ENCODE assay signal across 12 cellular contexts in genomic region chr14:72608391-72609204, GRCh38.
DNase-seq lines count a peak whose midpoint lies in the region; ATAC-seq, FAIRE-seq and TF ChIP-seq lines count a peak whose summit lies in the region.
"Had no signal": no experiment of that assay in that cellular context is flagged by ENCODE, and none has a peak within 500 bp of the region (broad histone marks: within the 10 kb centered on the region; RNA-seq: fewer than 3 reads in every experiment).

No MANE protein-coding gene starts in this region.

- H3K4me2 ChIP-seq in GM23338, result no peak overlapping the region
- H3K4me2 ChIP-seq in fibroblast of lung (ENCODE audit: extremely low read depth, insufficient read depth, low read length), result peak overlapping the region; percentile 68

- H3K9me3 Mint-ChIP-seq in GM23338, result no peaks in the 10 kb centered on the region

- H4K20me1 ChIP-seq in GM23338 (replicated peaks; ENCODE audit: insufficient read depth) (no peaks in the 10 kb centered on the region), fibroblast of lung (ENCODE audit: control insufficient read depth, extremely low read depth, insufficient read depth, low read length) (no peaks in the 10 kb centered on the region)

- peaks cover 10% of the 10 kb centered on the region; the same call in 1 of the 2 replicates for H3K9me2 ChIP-seq in GM23338 (ENCODE audit: insufficient read depth)

- no peak for DNase-seq in GM23338 (ENCODE audit: low spot score)
- peak; percentile 88 for DNase-seq in T1000 (lab: John Stamatoyannopoulos, UW)
- peak; percentile 91 to 97 for DNase-seq in fibroblast of lung (ENCODE audit: low read depth in 2 of 2)
- no peak for DNase-seq in gastrocnemius medialis
- DNase-seq in T-helper 2 cell, result no peak
- no peak for DNase-seq in tibial artery
- DNase-seq in small intestine, result no peak
- DNase-seq: left ventricle myocardium inferior; NCI-H2081; stimulated activated CD4-positive, alpha-beta T cell treated with anti-CD3 and anti-CD28 coated beads, Interleukin-1b, Interleukin-23, amount 100 ng/mL, for 48 hours had no signal

- H3K79me2 ChIP-seq in GM23338 (replicated peaks; ENCODE audit: insufficient read depth) (no peaks in the 10 kb centered on the region), fibroblast of lung (ENCODE audit: control insufficient read depth, insufficient read depth, low read length) (no peaks in the 10 kb centered on the region)

- peaks cover 3% of the 10 kb centered on the region for H3K27me3 Mint-ChIP-seq in GM23338 (ENCODE audit: insufficient read depth, low read depth, poor library complexity)
- H3K27me3 Mint-ChIP-seq: brain had no signal

- H3K4me3 ChIP-seq in GM23338 (no peak overlapping the region), fibroblast of lung (replicated peaks in 1 of 4; ENCODE audit: control extremely low read depth in 1 of 4, insufficient read depth in 1 of 4, low read depth in 3 of 4, low read length in 4 of 4) (no peak overlapping the region), gastrocnemius medialis (no peak overlapping the region), tibial artery (no peak overlapping the region), small intestine (ENCODE audit: low read depth in 1 of 2, low read length in 2 of 2) (no peak overlapping the region)
- H3K4me3 ChIP-seq: left ventricle myocardium inferior had no signal

- in situ Hi-C loops in gastrocnemius medialis (cut with MboI; ENCODE audit: low sequenced_read_pairs in 4 of 4), result no loop called here

- 0 out of 2 replicates have a peak overlapping the region, but pooled peaks have one; percentile 18 for H2AFZ ChIP-seq in GM23338
- H2AFZ ChIP-seq in fibroblast of lung (ENCODE audit: low read length), result no peak overlapping the region

- 70 to 73% (median 73%) methylated on average over 8 of the region's 8 CpGs for WGBS in small intestine, 3 donors

- TF ChIP-seq CTCF in GM23338 (conservative IDR thresholded peaks at IDR 0.05; ENCODE audit: low read depth in 2 of 2), result no peak
- TF ChIP-seq CTCF in fibroblast of lung (conservative IDR thresholded peaks at IDR 0.05 in 1 of 2, IDR thresholded peaks at IDR 0.05 in 1 of 2; ENCODE audit: low read depth in 1 of 2, low read length in 2 of 2), result peak in 1 of 2 donors; percentile 8
- TF ChIP-seq CTCF in gastrocnemius medialis (IDR thresholded peaks at IDR 0.05 in 4 of 5, conservative IDR thresholded peaks at IDR 0.05 in 1 of 5), result no peak
- no peak for TF ChIP-seq CTCF in tibial artery (IDR thresholded peaks at IDR 0.05)

- no peak for TF ChIP-seq POLR2A in gastrocnemius medialis (IDR thresholded peaks at IDR 0.05)

- H3F3A ChIP-seq in GM23338 (replicated peaks; ENCODE audit: low read depth), result no peaks in the 10 kb centered on the region

- no peaks in the 10 kb centered on the region for H3K36me3 Mint-ChIP-seq in GM23338 (ENCODE audit: low read depth)
- H3K36me3 Mint-ChIP-seq: brain had no signal

- intact Hi-C loops in gastrocnemius medialis (cut with DNase I; ENCODE audit: low total_unique reads), result no loop called here
- intact Hi-C loops in tibial artery (cut with DNase I; ENCODE audit: low total_unique reads), result no loop called here

- H3K27me3 ChIP-seq in GM23338 (ENCODE audit: insufficient read depth), result no peaks in the 10 kb centered on the region
- H3K27me3 ChIP-seq in fibroblast of lung (ENCODE audit: control insufficient read depth, insufficient read depth, low read length), result no peaks in the 10 kb centered on the region
- H3K27me3 ChIP-seq in gastrocnemius medialis, result no peaks in the 10 kb centered on the region
- no peaks in the 10 kb centered on the region for H3K27me3 ChIP-seq in tibial artery
- no peaks in the 10 kb centered on the region for H3K27me3 ChIP-seq in small intestine (ENCODE audit: control insufficient read depth in 2 of 2, insufficient read depth in 2 of 2, low read length in 2 of 2)

- no peak for FAIRE-seq in small intestine (lab: Jason Lieb, UNC)

- H3K4me3 Mint-ChIP-seq in GM23338, result no peak overlapping the region
- H3K4me3 Mint-ChIP-seq: brain had no signal

- no peak overlapping the region; the same call in 1 of the 2 replicates for H3K27ac Mint-ChIP-seq in GM23338

- H3K4me1 ChIP-seq in GM23338 (ENCODE audit: insufficient read depth) (no peaks in the 10 kb centered on the region), fibroblast of lung (ENCODE audit: control insufficient read depth, extremely low read depth, insufficient read depth, low read length) (peaks cover 28% of the 10 kb centered on the region), gastrocnemius medialis (peaks cover 14 to 19% of the 10 kb centered on the region in 2 donors), tibial artery (peaks cover 0 to 5% (median 0%) of the 10 kb centered on the region in 4 donors), small intestine (ENCODE audit: control insufficient read depth in 2 of 2, insufficient read depth in 1 of 2, low read depth in 1 of 2, low read length in 1 of 2) (no peaks in the 10 kb centered on the region)

- H3K9ac ChIP-seq in fibroblast of lung (ENCODE audit: insufficient read depth, low read length), result no peak overlapping the region

- peaks cover 13% of the 10 kb centered on the region; the same call in 2 of the 3 replicates for H3K4me1 Mint-ChIP-seq in GM23338

- H3K36me3 ChIP-seq in GM23338 (ENCODE audit: insufficient read depth) (no peaks in the 10 kb centered on the region), fibroblast of lung (ENCODE audit: control insufficient read depth, insufficient read depth, low read length) (no peaks in the 10 kb centered on the region), gastrocnemius medialis (no peaks in the 10 kb centered on the region), tibial artery (no peaks in the 10 kb centered on the region), small intestine (ENCODE audit: control insufficient read depth in 2 of 2, insufficient read depth in 2 of 2, low read length in 2 of 2) (no peaks in the 10 kb centered on the region)
- H3K36me3 ChIP-seq: left ventricle myocardium inferior had no signal

- no peak for ATAC-seq in GM23338
- ATAC-seq in gastrocnemius medialis, result peak; percentile 17 to 37
- no peak for ATAC-seq in activated CD4-positive, CD25-positive, alpha-beta regulatory T cell treated with anti-CD3 and anti-CD28 coated beads, Interleukin-2, amount 50 U/mL, for 24 hours

- H3K9me3 ChIP-seq in fibroblast of lung (ENCODE audit: control insufficient read depth, insufficient read depth, low read depth, low read length) (no peaks in the 10 kb centered on the region), gastrocnemius medialis (no peaks in the 10 kb centered on the region), tibial artery (no peaks in the 10 kb centered on the region), small intestine (ENCODE audit: control insufficient read depth, low read depth) (no peaks in the 10 kb centered on the region)
- H3K9me3 ChIP-seq: left ventricle myocardium inferior had no signal

- H3K27ac ChIP-seq in GM23338 (ENCODE audit: low read depth) (no peak overlapping the region), fibroblast of lung (ENCODE audit: insufficient read depth, low read length) (peak overlapping the region; percentile 79), gastrocnemius medialis (peak overlapping the region in 1 of 4 donors; percentile 12), tibial artery (no peak overlapping the region), small intestine (ENCODE audit: low read depth in 1 of 2, low read length in 1 of 2) (no peak overlapping the region)
- H3K27ac ChIP-seq: left ventricle myocardium inferior had no signal

Comparison
In these comparisons a context has a peak if more than half of its experiments do, and no peak if none do; other contexts are left out.
1. ATAC-seq: peak in gastrocnemius medialis (2 of 2); none in GM23338 (single experiment) and activated CD4-positive, CD25-positive, alpha-beta regulatory T cell treated with anti-CD3 and anti-CD28 coated beads, Interleukin-2, amount 50 U/mL, for 24 hours (0 of 2).
2. DNase-seq: peak in T1000 (single experiment) and fibroblast of lung (2 of 2); none in GM23338 (single experiment), gastrocnemius medialis (0 of 2), T-helper 2 cell (0 of 5), tibial artery (0 of 2) and small intestine (single experiment).